ENCODE assay signal across 17 cellular contexts in the genomic region with DNA sequence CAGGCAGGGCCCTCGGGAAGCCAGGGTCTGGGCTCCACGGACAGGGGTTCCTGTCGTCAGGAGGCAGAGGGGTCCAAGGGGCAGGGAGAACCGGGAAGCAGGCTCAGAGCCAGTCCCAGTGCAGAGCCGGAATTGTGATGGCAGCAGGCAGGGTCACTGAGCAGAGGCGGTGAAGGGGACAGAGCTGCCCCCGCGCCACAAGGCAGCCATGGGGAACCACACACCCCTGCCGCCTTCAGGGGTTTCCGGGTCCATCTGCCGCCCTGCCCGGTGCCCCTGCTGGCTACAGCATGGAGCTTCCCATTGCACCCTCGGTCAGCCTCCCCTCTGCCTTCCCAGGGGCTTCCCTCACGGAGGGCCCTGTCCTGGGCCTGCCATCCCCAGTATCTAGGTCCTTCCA.
"Had no signal": no experiment of that assay in that cellular context is flagged by ENCODE, and none has a peak within 500 bp of the region (broad histone marks: within the 10 kb centered on the region; RNA-seq: fewer than 3 reads in every experiment).

No MANE protein-coding gene starts in this region.

- H3K4me1 Mint-ChIP-seq: memory B cell had no signal

- H3K36me3 ChIP-seq: brain microvascular endothelial cell, left lung, SJCRH30, thyroid gland had no signal

- ATAC-seq: activated CD4-positive, alpha-beta T cell treated with anti-CD3 and anti-CD28 coated beads for 36 hours; left lung; natural killer cell treated with Interleukin-12 subunit alpha and Interleukin-12 subunit beta and Interleukin-15 and Interleukin-18, amount 100 ng/mL, for 72 hours had no signal

- H3K4me1 ChIP-seq: left lung, SJCRH30, thyroid gland had no signal

- DNase-seq: activated CD4-positive, alpha-beta T cell treated with anti-CD3 and anti-CD28 coated beads for 36 hours; activated CD4-positive, alpha-beta T cell treated with anti-CD3 and anti-CD28 coated beads, Interleukin-2, amount 50 U/mL, for 48 hours; brain microvascular endothelial cell; dermis blood vessel endothelial cell; effector memory CD4-positive, alpha-beta T cell; hippocampal formation; stimulated activated CD4-positive, alpha-beta T cell treated with anti-CD3 and anti-CD28 coated beads, Interleukin-12 subunit alpha, Interleukin-12 subunit beta, amount 100 ng/mL, for 4 hours; stimulated activated CD4-positive, alpha-beta T cell treated with anti-CD3 and anti-CD28 coated beads, Interleukin-2, amount 100 ng/mL, for 24 hours; stimulated activated naive CD4-positive, alpha-beta T cell treated with Interleukin-2 at 50 U/mL for 16 hours; SW 1271; thyroid gland had no signal

- H3K36me3 Mint-ChIP-seq: memory B cell; natural killer cell treated with Interleukin-12 subunit alpha and Interleukin-12 subunit beta and Interleukin-15 and Interleukin-18, amount 100 ng/mL, for 72 hours had no signal

- H3K4me3 ChIP-seq: left lung, thyroid gland had no signal

- H3K4me3 Mint-ChIP-seq: activated CD4-positive, alpha-beta T cell treated with anti-CD3 and anti-CD28 coated beads for 36 hours; central memory CD8-positive, alpha-beta T cell; memory B cell; natural killer cell treated with Interleukin-12 subunit alpha and Interleukin-12 subunit beta and Interleukin-15 and Interleukin-18, amount 100 ng/mL, for 72 hours had no signal

- H3K27ac Mint-ChIP-seq: activated CD4-positive, alpha-beta T cell treated with anti-CD3 and anti-CD28 coated beads for 36 hours; memory B cell; natural killer cell treated with Interleukin-12 subunit alpha and Interleukin-12 subunit beta and Interleukin-15 and Interleukin-18, amount 100 ng/mL, for 72 hours had no signal

- H3K9me3 ChIP-seq: left lung, SJCRH30, thyroid gland had no signal

- FAIRE-seq: islet of Langerhans had no signal

- H3K27ac ChIP-seq: brain microvascular endothelial cell, left lung, SJCRH30, thyroid gland had no signal

- H3K27me3 ChIP-seq: brain microvascular endothelial cell, left lung, SJCRH30, thyroid gland had no signal

- H3K9me3 Mint-ChIP-seq: central memory CD8-positive, alpha-beta T cell; memory B cell; natural killer cell treated with Interleukin-12 subunit alpha and Interleukin-12 subunit beta and Interleukin-15 and Interleukin-18, amount 100 ng/mL, for 72 hours had no signal
